In the genomic region with DNA sequence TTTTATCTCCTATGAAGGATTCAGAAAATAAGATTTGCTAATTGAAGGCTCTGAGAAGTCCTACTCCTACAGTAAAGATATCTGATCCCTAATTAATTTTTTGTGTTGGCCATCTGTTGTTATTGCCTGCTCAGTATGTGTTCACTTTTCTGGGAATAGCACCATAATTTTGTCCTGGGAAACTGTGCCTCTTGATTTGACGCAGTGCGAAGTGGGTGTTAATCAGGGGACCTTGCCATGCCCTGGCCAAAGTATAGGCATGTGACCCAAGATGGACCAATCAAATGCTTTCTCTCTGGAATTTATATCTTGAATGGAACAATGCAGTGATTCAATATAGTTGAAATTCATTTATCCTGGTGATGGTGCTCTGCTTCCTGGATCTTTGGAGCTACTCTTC, we compare ENCODE assay signal across 16 cellular contexts. TPM values are rescaled to one million over a fixed set of nuclear protein-coding genes. Genes with fewer than 3 reads are reported as not detected.
DNase-seq lines count a peak whose midpoint lies in the region; ATAC-seq lines count a peak whose summit lies in the region.
"Had no signal": no experiment of that assay in that cellular context is flagged by ENCODE, and none has a peak within 500 bp of the region (broad histone marks: within the 10 kb centered on the region; RNA-seq: fewer than 3 reads in every experiment).

No MANE protein-coding gene starts in this region.

- in situ Hi-C loops in G401 (cut with HindIII; ENCODE audit: low sequenced_read_pairs) = no loop called here

- peak; percentile 56 for DNase-seq in G401 (ENCODE audit: low spot score)
- peak; percentile 69 for DNase-seq in NCI-H2171 (lab: John Stamatoyannopoulos, UW)
- DNase-seq in NCI-H524 treated with DMSO at 0.1 percent for 48 hours (lab: John Stamatoyannopoulos, UW) = peak; percentile 76
- peak; percentile 51 for DNase-seq in cerebellar cortex (ENCODE audit: low spot score)
- no peak for DNase-seq in SKM-1 (lab: John Stamatoyannopoulos, UW; ENCODE audit: unreplicated experiment)
- DNase-seq in putamen (ENCODE audit: low spot score) = no peak
- no peak for DNase-seq in SKM-1 treated with dmso at 0.1 percent for 144 hours (lab: John Stamatoyannopoulos, UW; ENCODE audit: unreplicated experiment)
- DNase-seq: C1 segment of cervical spinal cord; CD4-positive, alpha-beta T cell; DND-41; GF-D8; HCEC 1CT; HFFc6 had no signal

- no peak for ATAC-seq in HG02852 (IDR thresholded peaks at IDR 0.05; ENCODE audit: unreplicated experiment)
- ATAC-seq: HepG2 had no signal

RNA-seq across cellular contexts. Expression of a gene that starts 30.4 kb away (rescaled TPM):
- 2.6 and 4.7 TPM in 2 replicates for total RNA-seq in G401 (2014; rRNA removed; shearing (Covaris generic))
- total RNA-seq: B cell; CD4-positive, alpha-beta T cell had no signal

Comparison
In these comparisons a context has a peak if more than half of its experiments do, and no peak if none do; other contexts are left out.
1. DNase-seq: peak in G401 (single experiment), NCI-H2171 (single experiment), NCI-H524 treated with DMSO at 0.1 percent for 48 hours (single experiment) and cerebellar cortex (single experiment); none in SKM-1 (single experiment), putamen (single experiment) and SKM-1 treated with dmso at 0.1 percent for 144 hours (single experiment).